8 cellular contexts compared by ENCODE assay signal in the genomic region with DNA sequence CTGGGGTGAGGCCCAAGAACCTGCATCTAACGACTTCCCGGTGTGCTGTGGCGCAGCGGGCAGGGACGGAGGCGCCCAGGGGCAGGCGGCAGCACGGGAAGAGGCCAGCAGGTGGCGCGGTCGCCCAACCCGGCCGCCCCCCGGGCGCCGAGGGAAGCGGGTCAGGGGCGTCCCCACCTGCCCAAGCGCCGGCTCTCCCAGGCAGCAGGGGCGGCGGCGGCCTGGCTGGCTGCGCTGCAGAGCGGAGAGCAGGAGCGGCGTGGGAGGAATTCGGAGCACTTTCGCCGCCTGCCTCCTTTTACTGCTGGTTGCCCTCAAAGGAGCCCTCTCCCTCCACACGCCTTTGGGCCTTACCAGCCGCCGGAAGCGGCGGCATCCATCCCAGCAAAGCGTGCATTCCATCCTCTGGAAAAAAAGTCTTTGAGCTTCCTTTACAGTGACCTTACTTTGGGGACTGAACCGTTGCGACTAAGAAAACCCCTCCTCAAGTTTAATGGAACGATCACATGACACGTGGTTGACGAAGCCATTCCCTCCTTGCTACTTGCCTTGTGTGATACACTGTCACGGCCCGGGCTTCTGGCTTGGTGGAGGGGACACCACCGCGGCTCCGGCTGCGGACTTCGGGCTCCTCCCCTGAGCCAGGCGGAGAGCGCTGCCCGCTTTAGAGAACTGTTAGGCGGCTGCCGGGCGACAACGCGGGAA.
A peak's percentile ranks its signal among the peaks of the same experiment; 100 is the strongest.
DNase-seq lines count a peak whose midpoint lies in the region; ATAC-seq and TF ChIP-seq lines count a peak whose summit lies in the region.

No MANE protein-coding gene starts in this region.

- H3K27me3 Mint-ChIP-seq in osteocyte (ENCODE audit: unreplicated experiment): peaks cover 26% of the 10 kb centered on the region

- H3K4me1 Mint-ChIP-seq in osteocyte (ENCODE audit: unreplicated experiment): peaks cover 14% of the 10 kb centered on the region

- no peaks in the 10 kb centered on the region for H3K36me3 ChIP-seq in thymus (ENCODE audit: control insufficient read depth, insufficient read depth)

- H3K36me3 Mint-ChIP-seq in osteocyte (ENCODE audit: unreplicated experiment): no peaks in the 10 kb centered on the region

- H3K9me3 ChIP-seq in thymus (ENCODE audit: control insufficient read depth): no peaks in the 10 kb centered on the region

- DNase-seq in NCI-H748 (lab: John Stamatoyannopoulos, UW; ENCODE audit: unreplicated experiment) (peak; percentile 67), NCI-H748 treated with DMSO at 0.1 percent for 48 hours (lab: John Stamatoyannopoulos, UW) (no peak), activated gamma-delta T cell (lab: John Stamatoyannopoulos, UW) (peak; percentile 48), glomerular visceral epithelial cell (ENCODE audit: extremely low spot score) (peak; percentile 21), osteocyte (ENCODE audit: extremely low spot score, unreplicated experiment) (peak; percentile 86)

- H3K27ac Mint-ChIP-seq in osteocyte (ENCODE audit: unreplicated experiment): no peak overlapping the region

- H3K4me3 Mint-ChIP-seq in osteocyte (ENCODE audit: unreplicated experiment): peak overlapping the region; percentile 67

- peak; percentile 96 for TF ChIP-seq CTCF in osteocyte (IDR thresholded peaks at IDR 0.05)

- H3K9me3 Mint-ChIP-seq in osteocyte (ENCODE audit: unreplicated experiment): no peaks in the 10 kb centered on the region

- peaks cover 35% of the 10 kb centered on the region for H3K4me1 ChIP-seq in thymus (ENCODE audit: control insufficient read depth, insufficient read depth, low read length)

- WGBS in thymus: 15% methylated on average over 56 of the region's 56 CpGs

- peak; percentile 62 for ATAC-seq in HG03108 (IDR thresholded peaks at IDR 0.05; ENCODE audit: unreplicated experiment)

- H3K4me3 ChIP-seq in thymus (ENCODE audit: low read length): peak overlapping the region; percentile 48

- H3K27me3 ChIP-seq in thymus (ENCODE audit: control insufficient read depth, insufficient read depth): no peaks in the 10 kb centered on the region

- peak overlapping the region; percentile 8 for H3K27ac ChIP-seq in thymus (ENCODE audit: low read depth)

TF ChIP-seq in PFSK-1, 5 proteins besides CTCF, POLR2A, EP300 and RAD21:
- TF ChIP-seq SIN3A (IDR thresholded peaks at IDR 0.05; ENCODE audit: borderline replicate concordance, insufficient read depth, low read length): no peak
- peak; percentile 74 for TF ChIP-seq FOXP2 (optimal IDR thresholded peaks at IDR 0.05; ENCODE audit: borderline replicate concordance, extremely low read depth, extremely low read length, insufficient read depth)
- TF ChIP-seq, protein P1, sequence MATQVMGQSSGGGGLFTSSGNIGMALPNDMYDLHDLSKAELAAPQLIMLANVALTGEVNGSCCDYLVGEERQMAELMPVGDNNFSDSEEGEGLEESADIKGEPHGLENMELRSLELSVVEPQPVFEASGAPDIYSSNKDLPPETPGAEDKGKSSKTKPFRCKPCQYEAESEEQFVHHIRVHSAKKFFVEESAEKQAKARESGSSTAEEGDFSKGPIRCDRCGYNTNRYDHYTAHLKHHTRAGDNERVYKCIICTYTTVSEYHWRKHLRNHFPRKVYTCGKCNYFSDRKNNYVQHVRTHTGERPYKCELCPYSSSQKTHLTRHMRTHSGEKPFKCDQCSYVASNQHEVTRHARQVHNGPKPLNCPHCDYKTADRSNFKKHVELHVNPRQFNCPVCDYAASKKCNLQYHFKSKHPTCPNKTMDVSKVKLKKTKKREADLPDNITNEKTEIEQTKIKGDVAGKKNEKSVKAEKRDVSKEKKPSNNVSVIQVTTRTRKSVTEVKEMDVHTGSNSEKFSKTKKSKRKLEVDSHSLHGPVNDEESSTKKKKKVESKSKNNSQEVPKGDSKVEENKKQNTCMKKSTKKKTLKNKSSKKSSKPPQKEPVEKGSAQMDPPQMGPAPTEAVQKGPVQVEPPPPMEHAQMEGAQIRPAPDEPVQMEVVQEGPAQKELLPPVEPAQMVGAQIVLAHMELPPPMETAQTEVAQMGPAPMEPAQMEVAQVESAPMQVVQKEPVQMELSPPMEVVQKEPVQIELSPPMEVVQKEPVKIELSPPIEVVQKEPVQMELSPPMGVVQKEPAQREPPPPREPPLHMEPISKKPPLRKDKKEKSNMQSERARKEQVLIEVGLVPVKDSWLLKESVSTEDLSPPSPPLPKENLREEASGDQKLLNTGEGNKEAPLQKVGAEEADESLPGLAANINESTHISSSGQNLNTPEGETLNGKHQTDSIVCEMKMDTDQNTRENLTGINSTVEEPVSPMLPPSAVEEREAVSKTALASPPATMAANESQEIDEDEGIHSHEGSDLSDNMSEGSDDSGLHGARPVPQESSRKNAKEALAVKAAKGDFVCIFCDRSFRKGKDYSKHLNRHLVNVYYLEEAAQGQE (IDR thresholded peaks at IDR 0.05; ENCODE audit: insufficient read depth in 1 of 2, low read depth in 2 of 2, low read length in 2 of 2): 0 out of 4 replicates have a peak, but pooled peaks of 1 of the 2 experiments have one; percentile 7
- no peak for TF ChIP-seq POLR2AphosphoS5 (IDR thresholded peaks at IDR 0.05; ENCODE audit: low read depth, low read length)
